Comparison of ENCODE assay signal across 22 cellular contexts in genomic region chr22:48156603-48157355, GRCh38.
"Had no signal": no experiment of that assay in that cellular context is flagged by ENCODE, and none has a peak within 500 bp of the region (broad histone marks: within the 10 kb centered on the region; RNA-seq: fewer than 3 reads in every experiment).

No MANE protein-coding gene starts in this region.

- ATAC-seq: left ventricle myocardium superior; lower lobe of right lung; natural killer cell treated with Interleukin-12 subunit alpha and Interleukin-12 subunit beta and Interleukin-15 and Interleukin-18, amount 100 ng/mL, for 72 hours; sciatic nerve; stimulated activated naive CD8-positive, alpha-beta T cell treated with anti-CD3 and anti-CD28 coated beads, Interleukin-15, amount 100 ng/mL, for 72 hours had no signal

- H3K36me3 ChIP-seq: lower lobe of right lung, prostate gland, right atrium auricular region, thyroid gland, upper lobe of left lung had no signal

- DNase-seq: cerebellar nuclear complex; effector CD4-positive, alpha-beta T cell; hypothalamus; immature natural killer cell; kidney glomerular epithelial cell; left ventricle myocardium superior; lower lobe of right lung; naive B cell; nucleus accumbens; stimulated activated CD4-positive, alpha-beta T cell treated with anti-CD3 and anti-CD28 coated beads, Interleukin-12 subunit alpha, Interleukin-12 subunit beta, amount 100 ng/mL, for 4 hours; stimulated activated CD4-positive, alpha-beta T cell treated with anti-CD3 and anti-CD28 coated beads, Interleukin-1b, Interleukin-23, amount 100 ng/mL, for 48 hours; stimulated activated CD4-positive, alpha-beta T cell treated with anti-CD3 and anti-CD28 coated beads, Interleukin-4, amount 100 ng/mL, for 1 hour; stimulated activated CD8-positive, alpha-beta memory T cell treated with anti-CD3 and anti-CD28 coated beads, Interleukin-4, amount 100 ng/mL, for 48 hours; stimulated activated naive CD4-positive, alpha-beta T cell; stimulated activated naive CD8-positive, alpha-beta T cell treated with anti-CD3 and anti-CD28 coated beads, Interleukin-15, amount 100 ng/mL, for 72 hours; thyroid gland; upper lobe of left lung had no signal

- H3K4me3 ChIP-seq: lower lobe of right lung, prostate gland, right atrium auricular region, smooth muscle cell, thyroid gland, upper lobe of left lung had no signal

- H3K9me3 ChIP-seq: lower lobe of right lung, prostate gland, right atrium auricular region, thyroid gland, upper lobe of left lung had no signal

- H3K27me3 ChIP-seq: right atrium auricular region, thyroid gland, upper lobe of left lung had no signal

- H3K4me1 ChIP-seq: lower lobe of right lung, prostate gland, right atrium auricular region, thyroid gland, upper lobe of left lung had no signal

- H3K27ac ChIP-seq: lower lobe of right lung, prostate gland, right atrium auricular region, thyroid gland, upper lobe of left lung had no signal
